8 cellular contexts compared by ENCODE assay signal in genomic region chr22:38718414-38718813, GRCh38. TPM values are rescaled to one million over a fixed set of nuclear protein-coding genes. Genes with fewer than 3 reads are reported as not detected.
A peak's percentile ranks its signal among the peaks of the same experiment; 100 is the strongest.
DNase-seq lines count a peak whose midpoint lies in the region; ATAC-seq and TF ChIP-seq lines count a peak whose summit lies in the region.

No MANE protein-coding gene starts in this region.

- peaks cover 40 to 47% (median 43%) of the 10 kb centered on the region in 3 donors for H3K36me3 ChIP-seq in skeletal muscle tissue (ENCODE audit: control insufficient read depth in 3 of 3, insufficient read depth in 3 of 3, low read length in 3 of 3)

- no peaks in the 10 kb centered on the region for H3K27me3 ChIP-seq in skeletal muscle tissue (ENCODE audit: control insufficient read depth in 3 of 3, insufficient read depth in 3 of 3, low read length in 3 of 3)

- H3K9me3 ChIP-seq in skeletal muscle tissue (ENCODE audit: control insufficient read depth in 3 of 3, low read length in 3 of 3), result no peaks in the 10 kb centered on the region

- peak overlapping the region; percentile 37 for H3K27ac ChIP-seq in skeletal muscle tissue (ENCODE audit: low read depth, low read length)

- peak; percentile 86 to 95 for ATAC-seq in left cardiac atrium
- no peak for ATAC-seq in HG02852 (IDR thresholded peaks at IDR 0.05; ENCODE audit: unreplicated experiment)
- no peak for ATAC-seq in HG02981 (IDR thresholded peaks at IDR 0.05; ENCODE audit: unreplicated experiment)
- no peak for ATAC-seq in GM18517 (IDR thresholded peaks at IDR 0.05; ENCODE audit: unreplicated experiment)

- DNase-seq in NCI-H2029 (lab: John Stamatoyannopoulos, UW), result peak; percentile 37
- no peak for DNase-seq in NCI-H2029 treated with DMSO at 0.1 percent for 48 hours (lab: John Stamatoyannopoulos, UW)
- DNase-seq in left cardiac atrium, result peak; percentile 74

- H3K4me3 ChIP-seq in WI38 (ENCODE audit: low read depth, low read length), result no peak overlapping the region
- H3K4me3 ChIP-seq in skeletal muscle tissue (ENCODE audit: low read length in 3 of 3), result no peak overlapping the region

- intact Hi-C loops in left cardiac atrium (cut with DNase I), result no loop called here

- H3K4me1 ChIP-seq in skeletal muscle tissue (ENCODE audit: control insufficient read depth in 3 of 3, insufficient read depth in 3 of 3, low read length in 3 of 3), result peaks cover 10 to 29% (median 25%) of the 10 kb centered on the region in 3 donors

- no peak overlapping the region for H3K9ac ChIP-seq in skeletal muscle tissue (ENCODE audit: low read depth in 1 of 3, low read length in 3 of 3)

- TF ChIP-seq CTCF in WI38 (IDR thresholded peaks at IDR 0.05; ENCODE audit: low read depth, low read length), result peak; percentile 79

RNA-seq across cellular contexts. Expression of gene GTPBP1, which starts 12.7 kb away (rescaled TPM):
- total RNA-seq in left cardiac atrium (10 to 100 TPM; 25.1 to 33.5 TPM), skeletal muscle tissue (19.3 TPM)

RNA-seq across cellular contexts. Expression of gene JOSD1, which starts 17.7 kb away (rescaled TPM):
- total RNA-seq in left cardiac atrium (10 to 100 TPM; 22.7 to 33.2 TPM), skeletal muscle tissue (25.1 TPM)

RNA-seq across cellular contexts. Expression of gene TOMM22, which starts 36.7 kb away (rescaled TPM):
- total RNA-seq in left cardiac atrium (10 to 100 TPM; 56.0 to 67.2 TPM), skeletal muscle tissue (63.7 TPM)

RNA-seq across cellular contexts. Expression of gene SUN2, which starts 37.4 kb away (rescaled TPM):
- 100 to 1,000 TPM; 109 to 133 TPM for total RNA-seq in left cardiac atrium
- total RNA-seq in skeletal muscle tissue, result 40.2 TPM

Comparison
In these comparisons a context has a peak if more than half of its experiments do, and no peak if none do; other contexts are left out.
1. ATAC-seq: peak in left cardiac atrium (2 of 2); none in HG02852 (single experiment), HG02981 (single experiment) and GM18517 (single experiment).